Comparison of ENCODE assay signal across 31 cellular contexts in the genomic region with DNA sequence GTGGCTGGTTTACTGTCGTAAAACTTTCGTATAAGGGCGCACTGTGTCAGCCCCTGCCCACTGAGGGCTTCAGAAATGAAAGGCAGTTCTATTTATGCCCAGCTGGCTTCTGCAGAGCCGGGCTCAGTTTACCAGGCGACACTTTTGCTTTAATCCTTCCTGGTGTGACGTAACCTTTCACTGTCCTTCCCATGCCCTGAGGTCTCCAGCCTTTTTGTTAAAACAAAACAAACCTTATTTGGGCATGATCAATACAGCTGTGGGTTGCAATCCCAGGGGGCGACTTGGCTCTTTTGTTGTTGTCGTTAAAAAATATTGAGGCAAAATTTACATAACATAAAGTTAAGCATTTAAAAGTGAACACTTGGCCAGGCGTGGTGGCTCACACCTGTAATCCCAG.
"Had no signal": no experiment of that assay in that cellular context is flagged by ENCODE, and none has a peak within 500 bp of the region (broad histone marks: within the 10 kb centered on the region; RNA-seq: fewer than 3 reads in every experiment).

No MANE protein-coding gene starts in this region.

- H3K27ac ChIP-seq: epithelial cell of prostate, gastrocnemius medialis, left lung, lower lobe of right lung, neural progenitor cell, parathyroid adenoma, right atrium auricular region, stomach, suprapubic skin, transverse colon, uterus had no signal

- H3K27me3 Mint-ChIP-seq: activated B cell treated with CpG ODN at 0.5 μM for 24 hours; activated naive CD8-positive, alpha-beta T cell; central memory CD8-positive, alpha-beta T cell; dendritic cell treated with granulocyte-macrophage colony-stimulating factor and Interleukin-4, amounts not matched to agents 40 ng/mL and 50 ng/mL, for 4 days had no signal

- H3K4me3 ChIP-seq: gastrocnemius medialis, left lung, lower lobe of right lung, neural progenitor cell, right atrium auricular region, stomach, suprapubic skin, transverse colon, uterus had no signal

- H3K27ac Mint-ChIP-seq: activated B cell treated with CpG ODN at 0.5 μM for 24 hours; activated CD4-positive, alpha-beta T cell treated with anti-CD3 and anti-CD28 coated beads for 36 hours; activated naive CD8-positive, alpha-beta T cell; activated T-cell treated with anti-CD3 and anti-CD28 coated beads, Interleukin-2, amount 50 U/mL, for 72 hours; dendritic cell treated with granulocyte-macrophage colony-stimulating factor and Interleukin-4, amounts not matched to agents 40 ng/mL and 50 ng/mL, for 4 days; naive thymus-derived CD8-positive, alpha-beta T cell; neural progenitor cell; stimulated activated naive B cell treated with anti-CD40 and anti-IgM and Interleukin-4, amounts not matched to agents 10 μg/mL and 1 μg/mL and 100 μg/mL, for 72 hours had no signal

- H3K9me3 ChIP-seq: gastrocnemius medialis, left lung, lower lobe of right lung, right atrium auricular region, stomach, suprapubic skin, transverse colon, uterus had no signal

- H3K9me3 Mint-ChIP-seq: activated B cell treated with CpG ODN at 0.5 μM for 24 hours; activated T-cell treated with anti-CD3 and anti-CD28 coated beads, Interleukin-2, amount 50 U/mL, for 72 hours; central memory CD8-positive, alpha-beta T cell; dendritic cell treated with granulocyte-macrophage colony-stimulating factor and Interleukin-4, amounts not matched to agents 40 ng/mL and 50 ng/mL, for 4 days; naive thymus-derived CD8-positive, alpha-beta T cell; neural progenitor cell had no signal

- H3K36me3 Mint-ChIP-seq: activated naive CD8-positive, alpha-beta T cell; naive thymus-derived CD8-positive, alpha-beta T cell; stimulated activated naive B cell treated with anti-CD40 and anti-IgM and Interleukin-4, amounts not matched to agents 10 μg/mL and 1 μg/mL and 100 μg/mL, for 72 hours had no signal

- H3K4me3 Mint-ChIP-seq: activated B cell treated with CpG ODN at 0.5 μM for 24 hours; activated CD4-positive, alpha-beta T cell treated with anti-CD3 and anti-CD28 coated beads for 36 hours; activated naive CD8-positive, alpha-beta T cell; activated T-cell treated with anti-CD3 and anti-CD28 coated beads, Interleukin-2, amount 50 U/mL, for 72 hours; central memory CD8-positive, alpha-beta T cell; dendritic cell treated with granulocyte-macrophage colony-stimulating factor and Interleukin-4, amounts not matched to agents 40 ng/mL and 50 ng/mL, for 4 days; naive thymus-derived CD8-positive, alpha-beta T cell; neural progenitor cell; stimulated activated naive B cell treated with anti-CD40 and anti-IgM and Interleukin-4, amounts not matched to agents 10 μg/mL and 1 μg/mL and 100 μg/mL, for 72 hours had no signal

- H2AFZ ChIP-seq: neural progenitor cell, parathyroid adenoma had no signal

- H3K4me2 ChIP-seq: neural progenitor cell had no signal

- ATAC-seq: activated CD4-positive, alpha-beta T cell treated with anti-CD3 and anti-CD28 coated beads for 36 hours; activated T-cell treated with anti-CD3 and anti-CD28 coated beads, Interleukin-2, amount 50 U/mL, for 72 hours; gastrocnemius medialis; left lung; lower lobe of right lung; naive thymus-derived CD8-positive, alpha-beta T cell had no signal

- DNase-seq: activated B cell treated with CpG ODN at 0.5 μM for 24 hours; activated CD4-positive, alpha-beta T cell treated with anti-CD3 and anti-CD28 coated beads for 36 hours; activated CD4-positive, alpha-beta T cell treated with anti-CD3 and anti-CD28 coated beads, Interleukin-2, amount 50 U/mL, for 4 hours; activated naive CD4-positive, alpha-beta T cell treated with Interleukin-2 at 50 U/mL for 16 hours; activated T-cell treated with anti-CD3 and anti-CD28 coated beads for 4 hours; activated T-cell treated with anti-CD3 and anti-CD28 coated beads, Interleukin-2, amount 50 U/mL, for 72 hours; anterior cingulate cortex; effector CD4-positive, alpha-beta T cell; gastrocnemius medialis; hippocampal formation; kidney glomerular epithelial cell; left lung; lower lobe of right lung; mesenchymal stem cell; naive thymus-derived CD8-positive, alpha-beta T cell; occipital lobe; stimulated activated CD4-positive, alpha-beta T cell treated with anti-CD3 and anti-CD28 coated beads, Interleukin-15, amount 100 ng/mL, for 24 hours; stimulated activated CD4-positive, alpha-beta T cell treated with anti-CD3 and anti-CD28 coated beads, Interleukin-2, amount 100 ng/mL, for 24 hours; stimulated activated naive B cell treated with anti-CD40 and anti-IgM and Interleukin-4, amounts not matched to agents 10 μg/mL and 1 μg/mL and 100 μg/mL, for 72 hours; stomach; T-helper 2 cell; transverse colon; uterus had no signal

- H3K4me1 Mint-ChIP-seq: activated B cell treated with CpG ODN at 0.5 μM for 24 hours; activated CD4-positive, alpha-beta T cell treated with anti-CD3 and anti-CD28 coated beads for 36 hours; naive thymus-derived CD8-positive, alpha-beta T cell; stimulated activated naive B cell treated with anti-CD40 and anti-IgM and Interleukin-4, amounts not matched to agents 10 μg/mL and 1 μg/mL and 100 μg/mL, for 72 hours had no signal

- H3K27me3 ChIP-seq: gastrocnemius medialis, left lung, neural progenitor cell, right atrium auricular region, stomach, suprapubic skin, transverse colon, uterus had no signal

- H3K4me1 ChIP-seq: uterus had no signal

- H3K9ac ChIP-seq: neural progenitor cell, parathyroid adenoma had no signal

- H3K36me3 ChIP-seq: gastrocnemius medialis, left lung, lower lobe of right lung, neural progenitor cell, right atrium auricular region, stomach, suprapubic skin, transverse colon, uterus had no signal
